Comparison of ENCODE assay signal across 1 cellular context in genomic region chr9:131675437-131676022, GRCh38.
TF ChIP-seq lines count a peak whose summit lies in the region.

No MANE protein-coding gene starts in this region.

TF ChIP-seq in WTC11, 78 proteins besides CTCF, POLR2A, EP300 and RAD21 (continued from another document):
- TF ChIP-seq ZNF138 (CRISPR knock-in tag; conservative IDR thresholded peaks at IDR 0.05) (no peak), E2F4 (CRISPR knock-in tag; IDR thresholded peaks at IDR 0.05; ENCODE audit: borderline replicate concordance, low read depth) (no peak), ZNF317 (CRISPR knock-in tag; IDR thresholded peaks at IDR 0.05; ENCODE audit: borderline replicate concordance, low read depth) (no peak), NFYB (CRISPR knock-in tag; conservative IDR thresholded peaks at IDR 0.05; ENCODE audit: low read depth) (no peak), CREM (CRISPR knock-in tag; IDR thresholded peaks at IDR 0.05) (no peak), MYBL2 (CRISPR knock-in tag; IDR thresholded peaks at IDR 0.05) (no peak), FOXJ3 (CRISPR knock-in tag; IDR thresholded peaks at IDR 0.05; ENCODE audit: borderline replicate concordance) (no peak)
